In the genomic region with DNA sequence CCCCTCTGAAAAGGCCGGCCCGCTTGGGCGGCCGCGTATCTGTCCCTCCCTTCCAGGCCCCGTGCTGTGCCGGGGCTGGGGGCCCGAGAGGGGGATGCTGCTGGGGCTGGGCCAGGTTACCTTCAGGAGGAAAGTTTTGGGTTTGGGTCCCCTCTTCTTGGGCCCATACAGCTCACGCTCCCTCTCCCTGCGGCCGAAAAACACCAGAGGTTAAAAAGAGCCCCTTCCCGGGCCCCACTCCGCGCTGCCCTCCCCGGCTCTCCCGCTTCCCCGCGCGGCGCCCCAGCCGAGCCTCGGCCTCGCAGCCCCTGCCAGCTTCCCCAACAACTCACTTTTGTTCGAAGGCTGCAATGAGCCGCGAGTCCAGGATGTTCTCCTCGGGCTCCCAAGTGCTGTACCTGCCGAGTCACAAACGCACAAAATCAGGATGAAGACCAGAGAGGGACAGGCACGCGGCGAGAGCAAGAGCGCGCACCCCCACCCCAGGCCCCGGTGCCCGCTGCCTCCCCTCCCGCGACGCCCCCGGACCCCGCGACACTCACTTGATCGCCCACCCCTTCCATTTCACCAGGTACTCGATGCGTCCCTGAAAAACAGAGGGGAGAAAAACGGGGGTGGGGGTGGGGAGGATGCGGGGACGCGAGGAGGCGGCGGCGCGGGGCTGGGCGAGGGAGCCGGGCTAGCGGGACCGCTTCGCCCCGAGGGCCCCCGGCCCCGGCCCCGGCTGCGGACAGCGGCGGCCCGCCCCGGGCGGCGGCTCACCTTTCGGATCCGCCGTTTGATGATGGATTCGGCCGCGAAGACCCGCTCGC, we compare ENCODE assay signal across 8 cellular contexts. TPM values are rescaled to one million over a fixed set of nuclear protein-coding genes. Genes with fewer than 3 reads are reported as not detected.
DNase-seq lines count a peak whose midpoint lies in the region; ATAC-seq and TF ChIP-seq lines count a peak whose summit lies in the region.

No MANE protein-coding gene starts in this region.

- H3K27me3 ChIP-seq in lung (ENCODE audit: control insufficient read depth, insufficient read depth): no peaks in the 10 kb centered on the region

- H3K4me1 ChIP-seq in lung (ENCODE audit: control insufficient read depth in 2 of 2, insufficient read depth in 2 of 2, low read length in 2 of 2): peaks cover 0 to 2% of the 10 kb centered on the region in 2 donors

- no peak for TF ChIP-seq CTCF in coronary artery (IDR thresholded peaks at IDR 0.05)
- TF ChIP-seq CTCF in lung (IDR thresholded peaks at IDR 0.05; ENCODE audit: control extremely low read depth, extremely low read depth): no peak

- H3K9me3 ChIP-seq in lung (ENCODE audit: control insufficient read depth in 2 of 2, insufficient read depth in 1 of 2, low read length in 1 of 2): no peaks in the 10 kb centered on the region

- peak overlapping the region; percentile 82 for H3K27ac Mint-ChIP-seq in T-helper 1 cell treated with Interleukin-12 subunit alpha and Interleukin-12 subunit beta and Interleukin-4 antibody, amounts not matched to agents 30 μg/mL and 1 μg/mL, for 36 hours

- ATAC-seq in HG02610 (IDR thresholded peaks at IDR 0.05; ENCODE audit: unreplicated experiment) (peak; percentile 13), lung (ENCODE audit: insufficient read depth, low FRiP score) (peak; percentile 1)

- H3K36me3 ChIP-seq in lung (ENCODE audit: control insufficient read depth in 2 of 2, insufficient read depth in 2 of 2, low read length in 2 of 2): peaks cover 3 to 22% of the 10 kb centered on the region in 2 donors

- H3K36me3 Mint-ChIP-seq in T-helper 1 cell treated with Interleukin-12 subunit alpha and Interleukin-12 subunit beta and Interleukin-4 antibody, amounts not matched to agents 30 μg/mL and 1 μg/mL, for 36 hours (ENCODE audit: low read depth): no peaks in the 10 kb centered on the region

- H3K4me1 Mint-ChIP-seq in T-helper 1 cell treated with Interleukin-12 subunit alpha and Interleukin-12 subunit beta and Interleukin-4 antibody, amounts not matched to agents 30 μg/mL and 1 μg/mL, for 36 hours (ENCODE audit: low read depth): peaks cover 39% of the 10 kb centered on the region

- H3K4me3 ChIP-seq in coronary artery: peak overlapping the region; percentile 87
- H3K4me3 ChIP-seq in lung: peak overlapping the region; percentile 75

- H3K27me3 Mint-ChIP-seq in T-helper 1 cell treated with Interleukin-12 subunit alpha and Interleukin-12 subunit beta and Interleukin-4 antibody, amounts not matched to agents 30 μg/mL and 1 μg/mL, for 36 hours (ENCODE audit: low read depth): peaks cover 14% of the 10 kb centered on the region

- peak overlapping the region; percentile 93 for H3K4me3 Mint-ChIP-seq in T-helper 1 cell treated with Interleukin-12 subunit alpha and Interleukin-12 subunit beta and Interleukin-4 antibody, amounts not matched to agents 30 μg/mL and 1 μg/mL, for 36 hours

- 1% methylated on average over 68 to 77 of the region's 77 CpGs for WGBS in lung, 2 donors

- H3K27ac ChIP-seq in coronary artery (peak overlapping the region; percentile 93 to 98), lung (ENCODE audit: low read depth in 1 of 2, low read length in 1 of 2) (peak overlapping the region; percentile 81 to 86), substantia nigra (ENCODE audit: low read depth, low read length, poor library complexity, severe bottlenecking) (peak overlapping the region; percentile 86)

- H3K9me3 Mint-ChIP-seq in T-helper 1 cell treated with Interleukin-12 subunit alpha and Interleukin-12 subunit beta and Interleukin-4 antibody, amounts not matched to agents 30 μg/mL and 1 μg/mL, for 36 hours: no peaks in the 10 kb centered on the region

- DNase-seq in ELR (ENCODE audit: low read depth): peak; percentile 44
- peak; percentile 75 for DNase-seq in coronary artery (ENCODE audit: low spot score)
- DNase-seq in lung (ENCODE audit: low spot score): no peak
- DNase-seq in substantia nigra (lab: John Stamatoyannopoulos, UW): peak in 14 of 49 donors; percentile 40 to 76 (median 55)
- no peak for DNase-seq in Ammon's horn (ENCODE audit: low spot score)
- no peak for DNase-seq in activated gamma-delta T cell (lab: John Stamatoyannopoulos, UW)

RNA-seq across cellular contexts. Expression of gene CBX6, which starts 0.5 kb away (rescaled TPM):
- total RNA-seq in lung: 10 to 100 TPM; 14.6 to 79.2 TPM
- 10 to 100 TPM; 18.8 to 27.9 TPM for polyA plus RNA-seq in lung

RNA-seq across cellular contexts. Expression of gene NPTXR, which starts 27.7 kb away (rescaled TPM):
- total RNA-seq in lung: 1 to 10 TPM; 4.2 to 5.8 TPM
- polyA plus RNA-seq in lung: 1 to 10 TPM in 1 of 2 donors, under 1 TPM in 1; 0.98 to 1.5 TPM

Comparison
In these comparisons a context has a peak if more than half of its experiments do, and no peak if none do; other contexts are left out.
1. DNase-seq: peak in ELR (single experiment) and coronary artery (single experiment); none in lung (single experiment), Ammon's horn (single experiment) and activated gamma-delta T cell (single experiment).
2. Peak in every context shown above with its lines, with median percentiles within 50 percentile points of each other: H3K27ac ChIP-seq.